In genomic region chr19:47209323-47210179, GRCh38 we compare ENCODE assay signal across 2 cellular contexts.
TF ChIP-seq lines count a peak whose summit lies in the region.

No MANE protein-coding gene starts in this region.

TF ChIP-seq in GM23338, 12 proteins besides CTCF, POLR2A, EP300 and RAD21:
- TF ChIP-seq ZNF331 (CRISPR knock-in tag; IDR thresholded peaks at IDR 0.05; ENCODE audit: low read depth) (no peak), REST (IDR thresholded peaks at IDR 0.05; ENCODE audit: unreplicated experiment) (no peak), EZH2 (IDR thresholded peaks at IDR 0.05; ENCODE audit: low read depth, unreplicated experiment) (no peak), EZH2phosphoT487 (IDR thresholded peaks at IDR 0.05; ENCODE audit: unreplicated experiment) (no peak), ZNF462 (CRISPR knock-in tag; IDR thresholded peaks at IDR 0.05) (no peak), JUNB (IDR thresholded peaks at IDR 0.05; ENCODE audit: unreplicated experiment) (no peak), ZNF114 (CRISPR knock-in tag; IDR thresholded peaks at IDR 0.05) (no peak), NANOG (IDR thresholded peaks at IDR 0.05; ENCODE audit: borderline replicate concordance) (no peak), CREB1 (CRISPR knock-in tag; IDR thresholded peaks at IDR 0.05; ENCODE audit: low read depth) (no peak), POLR2AphosphoS5 (IDR thresholded peaks at IDR 0.05; ENCODE audit: low read depth) (no peak), ETS1 (IDR thresholded peaks at IDR 0.05) (no peak), STAT1 (IDR thresholded peaks at IDR 0.05; ENCODE audit: unreplicated experiment) (no peak)

TF ChIP-seq in H1, 55 proteins besides CTCF, POLR2A, EP300 and RAD21:
- TF ChIP-seq MAFK (IDR thresholded peaks at IDR 0.05; ENCODE audit: low read depth, low read length): no peak
